In the genomic region with DNA sequence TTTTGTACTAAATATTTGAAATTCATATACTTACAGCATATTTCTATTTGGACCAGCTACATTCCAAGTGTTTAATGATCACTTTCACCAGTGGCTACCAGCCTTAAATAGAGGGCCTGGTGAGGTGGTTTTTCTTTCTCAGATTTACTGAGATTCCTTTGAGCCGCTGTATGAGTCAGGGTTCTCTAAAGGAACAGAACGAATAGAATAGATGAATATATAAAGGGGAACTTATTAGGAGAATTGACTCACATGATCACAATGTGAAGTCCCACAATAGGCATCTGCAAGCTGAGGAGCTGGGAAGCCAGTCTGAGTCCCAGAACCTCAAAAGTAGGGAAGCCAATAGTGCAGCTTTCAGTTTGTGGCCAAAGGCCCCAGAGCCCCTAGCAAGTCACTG, we compare ENCODE assay signal across 17 cellular contexts.
"Had no signal": no experiment of that assay in that cellular context is flagged by ENCODE, and none has a peak within 500 bp of the region (broad histone marks: within the 10 kb centered on the region; RNA-seq: fewer than 3 reads in every experiment).

No MANE protein-coding gene starts in this region.

- H3K9me3 Mint-ChIP-seq: activated CD4-positive, alpha-beta T cell treated with anti-CD3 and anti-CD28 coated beads, Interleukin-2, amount 10 ng/mL, durations not matched to agents 7 days and 5 days; stimulated activated memory B cell treated with anti-CD40 and anti-IgM and Interleukin-4, amounts not matched to agents 10 μg/mL and 1 μg/mL and 100 μg/mL, for 72 hours; T-helper 2 cell treated with Interferon-gamma antibody and Interleukin-4, amounts not matched to agents 5 μg/mL and 100 μg/mL, for 36 hours had no signal

- H3K36me3 Mint-ChIP-seq: activated naive CD4-positive, alpha-beta T cell treated with anti-CD3 and anti-CD28 coated beads, Interleukin-2, amount 50 U/mL, for 72 hours; stimulated activated memory B cell treated with anti-CD40 and anti-IgM and Interleukin-4, amounts not matched to agents 10 μg/mL and 1 μg/mL and 100 μg/mL, for 72 hours had no signal

- H3K27me3 Mint-ChIP-seq: activated CD4-positive, alpha-beta T cell treated with anti-CD3 and anti-CD28 coated beads, Interleukin-2, amount 10 ng/mL, durations not matched to agents 7 days and 5 days; stimulated activated memory B cell treated with anti-CD40 and anti-IgM and Interleukin-4, amounts not matched to agents 10 μg/mL and 1 μg/mL and 100 μg/mL, for 72 hours had no signal

- H3K4me3 Mint-ChIP-seq: activated CD4-positive, alpha-beta T cell treated with anti-CD3 and anti-CD28 coated beads, Interleukin-2, amount 10 ng/mL, durations not matched to agents 7 days and 5 days; activated T-cell treated with anti-CD3 and anti-CD28 coated beads, Interleukin-2, amount 50 U/mL, for 72 hours; natural killer cell; stimulated activated memory B cell treated with anti-CD40 and anti-IgM and Interleukin-4, amounts not matched to agents 10 μg/mL and 1 μg/mL and 100 μg/mL, for 72 hours; T-helper 2 cell treated with Interferon-gamma antibody and Interleukin-4, amounts not matched to agents 5 μg/mL and 100 μg/mL, for 36 hours had no signal

- H3K4me1 Mint-ChIP-seq: activated CD4-positive, alpha-beta T cell treated with anti-CD3 and anti-CD28 coated beads, Interleukin-2, amount 10 ng/mL, durations not matched to agents 7 days and 5 days; natural killer cell; stimulated activated memory B cell treated with anti-CD40 and anti-IgM and Interleukin-4, amounts not matched to agents 10 μg/mL and 1 μg/mL and 100 μg/mL, for 72 hours had no signal

- H3K27ac Mint-ChIP-seq: activated CD4-positive, alpha-beta T cell treated with anti-CD3 and anti-CD28 coated beads, Interleukin-2, amount 10 ng/mL, durations not matched to agents 7 days and 5 days; activated naive CD4-positive, alpha-beta T cell treated with anti-CD3 and anti-CD28 coated beads, Interleukin-2, amount 50 U/mL, for 72 hours; activated T-cell treated with anti-CD3 and anti-CD28 coated beads, Interleukin-2, amount 50 U/mL, for 72 hours; natural killer cell; stimulated activated memory B cell treated with anti-CD40 and anti-IgM and Interleukin-4, amounts not matched to agents 10 μg/mL and 1 μg/mL and 100 μg/mL, for 72 hours; T-helper 2 cell treated with Interferon-gamma antibody and Interleukin-4, amounts not matched to agents 5 μg/mL and 100 μg/mL, for 36 hours had no signal

- DNase-seq: activated CD4-positive, alpha-beta T cell treated with anti-CD3 and anti-CD28 coated beads, Interleukin-2, amount 10 ng/mL, durations not matched to agents 7 days and 5 days; activated CD8-positive, alpha-beta memory T cell treated with anti-CD3 and anti-CD28 coated beads, Interleukin-2, amount 50 U/mL, for 48 hours; activated gamma-delta T cell; activated T-cell treated with anti-CD3 and anti-CD28 coated beads, Interleukin-2, amount 50 U/mL, for 72 hours; brain microvascular endothelial cell; effector CD8-positive, alpha-beta T cell; kidney; left ventricle myocardium superior; mesenchymal stem cell; natural killer cell; retina; stimulated activated CD4-positive, alpha-beta T cell treated with anti-CD3 and anti-CD28 coated beads, Interleukin-2, amount 100 ng/mL, for 48 hours; tibial artery had no signal

- ATAC-seq: activated naive CD4-positive, alpha-beta T cell treated with anti-CD3 and anti-CD28 coated beads, Interleukin-2, amount 50 U/mL, for 72 hours; activated T-cell treated with anti-CD3 and anti-CD28 coated beads, Interleukin-2, amount 50 U/mL, for 72 hours; gastroesophageal sphincter; left ventricle myocardium superior; natural killer cell; stimulated activated memory B cell treated with anti-CD40 and anti-IgM and Interleukin-4, amounts not matched to agents 10 μg/mL and 1 μg/mL and 100 μg/mL, for 72 hours had no signal
